ENCODE assay signal across 15 cellular contexts in genomic region chr9:129858167-129858962, GRCh38.
"Had no signal": no experiment of that assay in that cellular context is flagged by ENCODE, and none has a peak within 500 bp of the region (broad histone marks: within the 10 kb centered on the region; RNA-seq: fewer than 3 reads in every experiment).

No MANE protein-coding gene starts in this region.

- ATAC-seq: right lobe of liver had no signal

- H3K27me3 ChIP-seq: ovary, right lobe of liver, suprapubic skin had no signal

- H3K4me1 Mint-ChIP-seq: neural crest cell had no signal

- H3K4me1 ChIP-seq: right lobe of liver, suprapubic skin had no signal

- H3K4me3 ChIP-seq: ovary, right lobe of liver, smooth muscle cell, suprapubic skin had no signal

- H3K9me3 ChIP-seq: ovary, right lobe of liver, suprapubic skin had no signal

- DNase-seq: activated B cell treated with CpG ODN at 0.5 μM for 24 hours; anterior cingulate cortex; effector CD8-positive, alpha-beta T cell; foreskin melanocyte; head of caudate nucleus; ovary; right lobe of liver; stimulated activated CD4-positive, alpha-beta T cell treated with anti-CD3 and anti-CD28 coated beads, Interleukin-4, amount 100 ng/mL, for 4 hours; stimulated activated CD8-positive, alpha-beta memory T cell treated with anti-CD3 and anti-CD28 coated beads, Interleukin-4, amount 100 ng/mL, for 48 hours; T-helper 2 cell; trophoblast cell had no signal

- H3K27me3 Mint-ChIP-seq: activated B cell treated with CpG ODN at 0.5 μM for 24 hours; stimulated activated naive CD8-positive, alpha-beta T cell treated with anti-CD3 and anti-CD28 coated beads, Interleukin-15, Interleukin-2, amounts not matched to agents 100 ng/mL and 50 ng/mL, for 24 hours had no signal

- H3K4me3 Mint-ChIP-seq: activated B cell treated with CpG ODN at 0.5 μM for 24 hours; neural crest cell; stimulated activated naive CD8-positive, alpha-beta T cell treated with anti-CD3 and anti-CD28 coated beads, Interleukin-15, Interleukin-2, amounts not matched to agents 100 ng/mL and 50 ng/mL, for 24 hours had no signal

- H3K27ac ChIP-seq: ovary, right lobe of liver, suprapubic skin had no signal

- H3K27ac Mint-ChIP-seq: activated B cell treated with CpG ODN at 0.5 μM for 24 hours; stimulated activated naive CD8-positive, alpha-beta T cell treated with anti-CD3 and anti-CD28 coated beads, Interleukin-15, Interleukin-2, amounts not matched to agents 100 ng/mL and 50 ng/mL, for 24 hours had no signal

- H3K36me3 ChIP-seq: ovary had no signal

- H3K9me3 Mint-ChIP-seq: activated B cell treated with CpG ODN at 0.5 μM for 24 hours; neural crest cell; stimulated activated naive CD8-positive, alpha-beta T cell treated with anti-CD3 and anti-CD28 coated beads, Interleukin-15, Interleukin-2, amounts not matched to agents 100 ng/mL and 50 ng/mL, for 24 hours had no signal
